ENCODE assay signal across 1 cellular context in the genomic region with DNA sequence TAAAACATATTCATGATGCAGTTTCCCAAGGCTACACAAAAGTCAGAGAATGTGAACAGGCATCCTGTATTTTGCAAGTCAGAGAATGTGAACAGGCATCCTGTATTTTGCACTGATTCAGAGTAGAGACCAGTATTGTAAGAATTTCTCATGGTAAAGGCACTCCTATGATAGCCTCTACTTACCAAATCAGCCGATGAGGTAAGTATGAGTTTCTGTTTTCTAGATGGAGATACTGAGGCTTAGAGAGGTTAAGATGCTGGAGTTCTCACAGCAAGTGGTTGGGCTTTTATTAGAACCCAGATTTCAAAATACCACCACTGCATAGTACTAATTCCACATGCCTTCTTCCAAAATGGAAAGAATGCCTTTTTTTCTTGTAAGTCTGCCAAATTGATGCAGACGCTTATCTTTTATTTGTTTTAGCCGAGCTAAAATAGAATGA.
A peak's percentile ranks its signal among the peaks of the same experiment; 100 is the strongest.
TF ChIP-seq lines count a peak whose summit lies in the region.

No MANE protein-coding gene starts in this region.

TF ChIP-seq in IMR-90, 13 proteins besides CTCF, POLR2A, EP300 and RAD21 (continued from another document):
- peak; percentile 16; the same call in 1 of the 2 replicates for TF ChIP-seq NFE2L2 (IDR thresholded peaks at IDR 0.05; ENCODE audit: low read depth, low read length)
- 0 out of 2 replicates have a peak, but pooled peaks have one; percentile 47 for TF ChIP-seq CEBPB (IDR thresholded peaks at IDR 0.05; ENCODE audit: low read depth, low read length)
